Comparison of ENCODE assay signal across 8 cellular contexts in genomic region chr4:103934178-103934789, GRCh38.
A peak's percentile ranks its signal among the peaks of the same experiment; 100 is the strongest.
DNase-seq lines count a peak whose midpoint lies in the region; ATAC-seq and TF ChIP-seq lines count a peak whose summit lies in the region.

No MANE protein-coding gene starts in this region.

- no peak overlapping the region for H2BK120ac ChIP-seq in trophoblast cell (ENCODE audit: insufficient read depth, low read length, poor library complexity)

- no peak overlapping the region for H3K18ac ChIP-seq in trophoblast cell (ENCODE audit: low read length)

- no peak overlapping the region for H4K91ac ChIP-seq in trophoblast cell (ENCODE audit: low read depth, low read length)

- no peaks in the 10 kb centered on the region for H3K36me3 ChIP-seq in trophoblast cell (ENCODE audit: control insufficient read depth in 1 of 2, insufficient read depth in 2 of 2, low read length in 2 of 2)

- no peak overlapping the region for H3K9ac ChIP-seq in trophoblast cell (ENCODE audit: low read length)

- no peak overlapping the region for H2BK5ac ChIP-seq in trophoblast cell (ENCODE audit: low read depth, low read length, poor library complexity)

- no peak overlapping the region for H3K14ac ChIP-seq in trophoblast cell (ENCODE audit: low read length)

- no peak overlapping the region for H2AK5ac ChIP-seq in trophoblast cell (ENCODE audit: low read length)

- H3K4me3 ChIP-seq in trophoblast cell (ENCODE audit: low read depth, low read length), result no peak overlapping the region

- peak; percentile 67 for TF ChIP-seq RAD21 in Ishikawa (IDR thresholded peaks at IDR 0.05; ENCODE audit: low read depth)

- TF ChIP-seq EP300 in Ishikawa (IDR thresholded peaks at IDR 0.05; ENCODE audit: borderline replicate concordance), result no peak

- no peaks in the 10 kb centered on the region for H3K4me1 ChIP-seq in trophoblast cell (ENCODE audit: control insufficient read depth in 1 of 2, insufficient read depth in 2 of 2, low read length in 2 of 2)

- peak; percentile 81 for ATAC-seq in GM21619 (IDR thresholded peaks at IDR 0.05; ENCODE audit: unreplicated experiment)

- H2AFZ ChIP-seq in trophoblast cell (ENCODE audit: insufficient read depth, low read length, poor library complexity), result no peak overlapping the region

- TF ChIP-seq POLR2A in erythroblast (IDR thresholded peaks at IDR 0.05; ENCODE audit: low read length), result no peak

- WGBS in trophoblast cell (ENCODE audit: extremely low coverage, insufficient coverage, insufficient read length), result no CpG with 5 or more reads among the region's 2 CpGs

- no peak overlapping the region for H4K12ac ChIP-seq in trophoblast cell (ENCODE audit: low read depth, low read length)

- no peak overlapping the region for H3K4me2 ChIP-seq in trophoblast cell (ENCODE audit: low read length)

- peaks cover 3% of the 10 kb centered on the region for H3K9me3 ChIP-seq in trophoblast cell (ENCODE audit: insufficient read depth, low read depth, low read length)

- H4K8ac ChIP-seq in trophoblast cell (ENCODE audit: low read depth, low read length), result no peak overlapping the region

- no peak overlapping the region for H3K27ac ChIP-seq in trophoblast cell (ENCODE audit: low read depth, low read length)

- H3K23ac ChIP-seq in trophoblast cell (ENCODE audit: low read length), result no peak overlapping the region

- H3K27me3 ChIP-seq in trophoblast cell (ENCODE audit: insufficient read depth, low read length), result no peaks in the 10 kb centered on the region

- no peak overlapping the region for H2BK12ac ChIP-seq in trophoblast cell (ENCODE audit: low read length)

- H3K79me1 ChIP-seq in trophoblast cell (ENCODE audit: low read length), result no peaks in the 10 kb centered on the region

- DNase-seq in stimulated activated CD4-positive, alpha-beta T cell treated with anti-CD3 and anti-CD28 coated beads, Interleukin-15, amount 100 ng/mL, for 24 hours, result peak; percentile 17
- DNase-seq in stimulated activated CD4-positive, alpha-beta T cell treated with anti-CD3 and anti-CD28 coated beads, Interleukin-2, amount 100 ng/mL, for 24 hours, result no peak
- DNase-seq in RKO (ENCODE audit: low spot score) (peak; percentile 62), erythroblast (lab: John Stamatoyannopoulos, UW) (peak; percentile 42 to 71), trophoblast cell (peak; percentile 4 to 85)
- no peak for DNase-seq in stimulated activated CD8-positive, alpha-beta memory T cell treated with anti-CD3 and anti-CD28 coated beads, Interleukin-4, amount 100 ng/mL, for 48 hours

- H3K4ac ChIP-seq in trophoblast cell (ENCODE audit: low read depth, low read length), result no peak overlapping the region

- no peaks in the 10 kb centered on the region for H3K79me2 ChIP-seq in trophoblast cell (ENCODE audit: control insufficient read depth, insufficient read depth, low read length, poor library complexity)

TF ChIP-seq in Ishikawa, 13 proteins besides CTCF, POLR2A, EP300 and RAD21:
- TF ChIP-seq CEBPB (IDR thresholded peaks at IDR 0.05) (no peak), YY1 (IDR thresholded peaks at IDR 0.05; ENCODE audit: low read depth) (no peak), EGR1 (IDR thresholded peaks at IDR 0.05) (no peak), TEAD4 (IDR thresholded peaks at IDR 0.05) (no peak), MAX (IDR thresholded peaks at IDR 0.05) (no peak)
- TF ChIP-seq, protein P1, sequence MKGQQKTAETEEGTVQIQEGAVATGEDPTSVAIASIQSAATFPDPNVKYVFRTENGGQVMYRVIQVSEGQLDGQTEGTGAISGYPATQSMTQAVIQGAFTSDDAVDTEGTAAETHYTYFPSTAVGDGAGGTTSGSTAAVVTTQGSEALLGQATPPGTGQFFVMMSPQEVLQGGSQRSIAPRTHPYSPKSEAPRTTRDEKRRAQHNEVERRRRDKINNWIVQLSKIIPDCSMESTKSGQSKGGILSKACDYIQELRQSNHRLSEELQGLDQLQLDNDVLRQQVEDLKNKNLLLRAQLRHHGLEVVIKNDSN (IDR thresholded peaks at IDR 0.05), result no peak

Comparison
In these comparisons a context has a peak if more than half of its experiments do, and no peak if none do; other contexts are left out.
1. DNase-seq: peak in stimulated activated CD4-positive, alpha-beta T cell treated with anti-CD3 and anti-CD28 coated beads, Interleukin-15, amount 100 ng/mL, for 24 hours (single experiment), RKO (single experiment), erythroblast (2 of 2) and trophoblast cell (2 of 2); none in stimulated activated CD4-positive, alpha-beta T cell treated with anti-CD3 and anti-CD28 coated beads, Interleukin-2, amount 100 ng/mL, for 24 hours (0 of 2) and stimulated activated CD8-positive, alpha-beta memory T cell treated with anti-CD3 and anti-CD28 coated beads, Interleukin-4, amount 100 ng/mL, for 48 hours (single experiment).